In genomic region chr7:78047800-78048199, GRCh38 we compare ENCODE assay signal across 25 cellular contexts.
"Had no signal": no experiment of that assay in that cellular context is flagged by ENCODE, and none has a peak within 500 bp of the region (broad histone marks: within the 10 kb centered on the region; RNA-seq: fewer than 3 reads in every experiment).

No MANE protein-coding gene starts in this region.

- H3K27me3 ChIP-seq: heart right ventricle, hepatocyte, right atrium auricular region, right lobe of liver, suprapubic skin, tibial artery, vagina had no signal

- H3K4me1 Mint-ChIP-seq: naive thymus-derived CD4-positive, alpha-beta T cell; stimulated activated memory B cell treated with anti-CD40 and anti-IgM and Interleukin-4, amounts not matched to agents 10 μg/mL and 1 μg/mL and 100 μg/mL, for 72 hours had no signal

- H3K9me3 Mint-ChIP-seq: mesothelial cell of epicardium; naive thymus-derived CD4-positive, alpha-beta T cell; natural killer cell treated with Interleukin-12 subunit alpha and Interleukin-12 subunit beta and Interleukin-15 and Interleukin-18, amount 100 ng/mL, for 72 hours; stimulated activated memory B cell treated with anti-CD40 and anti-IgM and Interleukin-4, amounts not matched to agents 10 μg/mL and 1 μg/mL and 100 μg/mL, for 72 hours had no signal

- DNase-seq: heart right ventricle; islet precursor cell; left ventricle myocardium inferior; mesendoderm; naive thymus-derived CD4-positive, alpha-beta T cell; nucleus accumbens; right lobe of liver; stimulated activated CD4-positive, alpha-beta T cell treated with anti-CD3 and anti-CD28 coated beads, Interleukin-1b, Interleukin-23, amount 100 ng/mL, for 48 hours; stimulated activated CD4-positive, alpha-beta T cell treated with anti-CD3 and anti-CD28 coated beads, Interleukin-2, amount 100 ng/mL, for 48 hours; stimulated activated CD4-positive, alpha-beta T cell treated with anti-CD3 and anti-CD28 coated beads, Interleukin-4, amount 100 ng/mL, for 4 hours; stimulated activated CD8-positive, alpha-beta memory T cell treated with anti-CD3 and anti-CD28 coated beads, Interleukin-4, amount 100 ng/mL, for 48 hours; stimulated activated naive CD8-positive, alpha-beta T cell treated with anti-CD3 and anti-CD28 coated beads, Interleukin-15, Interleukin-2, amounts not matched to agents 100 U/mL and 50 U/mL, for 24 hours; tibial artery; trophoblast cell had no signal

- H3K27ac ChIP-seq: heart right ventricle, hepatocyte, left ventricle myocardium inferior, right atrium auricular region, right lobe of liver, suprapubic skin, thoracic aorta, tibial artery, vagina had no signal

- H3K36me3 ChIP-seq: heart right ventricle, left ventricle myocardium inferior, right atrium auricular region, right lobe of liver, suprapubic skin, thoracic aorta, tibial artery, vagina had no signal

- H3K27ac Mint-ChIP-seq: mesothelial cell of epicardium; naive thymus-derived CD4-positive, alpha-beta T cell; natural killer cell treated with Interleukin-12 subunit alpha and Interleukin-12 subunit beta and Interleukin-15 and Interleukin-18, amount 100 ng/mL, for 72 hours; progenitor cell of endocrine pancreas; stimulated activated memory B cell treated with anti-CD40 and anti-IgM and Interleukin-4, amounts not matched to agents 10 μg/mL and 1 μg/mL and 100 μg/mL, for 72 hours had no signal

- H3K4me1 ChIP-seq: heart right ventricle, left ventricle myocardium inferior, right atrium auricular region, right lobe of liver, suprapubic skin, tibial artery, vagina had no signal

- H3K36me3 Mint-ChIP-seq: mesothelial cell of epicardium; naive thymus-derived CD4-positive, alpha-beta T cell; natural killer cell treated with Interleukin-12 subunit alpha and Interleukin-12 subunit beta and Interleukin-15 and Interleukin-18, amount 100 ng/mL, for 72 hours; stimulated activated memory B cell treated with anti-CD40 and anti-IgM and Interleukin-4, amounts not matched to agents 10 μg/mL and 1 μg/mL and 100 μg/mL, for 72 hours had no signal

- ATAC-seq: heart right ventricle; naive thymus-derived CD4-positive, alpha-beta T cell; right lobe of liver; stimulated activated naive CD8-positive, alpha-beta T cell treated with anti-CD3 and anti-CD28 coated beads, Interleukin-15, Interleukin-2, amounts not matched to agents 100 U/mL and 50 U/mL, for 24 hours had no signal

- H3K4me3 ChIP-seq: heart right ventricle, hepatocyte, left ventricle myocardium inferior, lung, right atrium auricular region, right lobe of liver, smooth muscle cell, suprapubic skin, thoracic aorta, tibial artery, vagina had no signal

- H3K9me3 ChIP-seq: heart right ventricle, left ventricle myocardium inferior, right atrium auricular region, right lobe of liver, suprapubic skin, thoracic aorta, tibial artery, vagina had no signal

- H3K27me3 Mint-ChIP-seq: progenitor cell of endocrine pancreas; stimulated activated memory B cell treated with anti-CD40 and anti-IgM and Interleukin-4, amounts not matched to agents 10 μg/mL and 1 μg/mL and 100 μg/mL, for 72 hours had no signal

- H3K4me3 Mint-ChIP-seq: mesothelial cell of epicardium; naive thymus-derived CD4-positive, alpha-beta T cell; natural killer cell treated with Interleukin-12 subunit alpha and Interleukin-12 subunit beta and Interleukin-15 and Interleukin-18, amount 100 ng/mL, for 72 hours; stimulated activated memory B cell treated with anti-CD40 and anti-IgM and Interleukin-4, amounts not matched to agents 10 μg/mL and 1 μg/mL and 100 μg/mL, for 72 hours had no signal
